Comparison of ENCODE assay signal across 1 cellular context in genomic region chr16:16828913-16829398, GRCh38.
TF ChIP-seq lines count a peak whose summit lies in the region.

No MANE protein-coding gene starts in this region.

TF ChIP-seq in GM23338, 12 proteins besides CTCF, POLR2A, EP300 and RAD21 (continued from another document):
- TF ChIP-seq ZNF462 (CRISPR knock-in tag; IDR thresholded peaks at IDR 0.05) = no peak
- TF ChIP-seq CREB1 (CRISPR knock-in tag; IDR thresholded peaks at IDR 0.05; ENCODE audit: low read depth) = no peak
- no peak for TF ChIP-seq ETS1 (IDR thresholded peaks at IDR 0.05)
- no peak for TF ChIP-seq ZNF331 (CRISPR knock-in tag; IDR thresholded peaks at IDR 0.05; ENCODE audit: low read depth)
- TF ChIP-seq POLR2AphosphoS5 (IDR thresholded peaks at IDR 0.05; ENCODE audit: low read depth) = no peak
- TF ChIP-seq EZH2 (IDR thresholded peaks at IDR 0.05; ENCODE audit: low read depth, unreplicated experiment) = no peak
- TF ChIP-seq STAT1 (IDR thresholded peaks at IDR 0.05; ENCODE audit: unreplicated experiment) = no peak
- no peak for TF ChIP-seq EZH2phosphoT487 (IDR thresholded peaks at IDR 0.05; ENCODE audit: unreplicated experiment)
- TF ChIP-seq NANOG (IDR thresholded peaks at IDR 0.05; ENCODE audit: borderline replicate concordance) = no peak
- TF ChIP-seq, protein P1, sequence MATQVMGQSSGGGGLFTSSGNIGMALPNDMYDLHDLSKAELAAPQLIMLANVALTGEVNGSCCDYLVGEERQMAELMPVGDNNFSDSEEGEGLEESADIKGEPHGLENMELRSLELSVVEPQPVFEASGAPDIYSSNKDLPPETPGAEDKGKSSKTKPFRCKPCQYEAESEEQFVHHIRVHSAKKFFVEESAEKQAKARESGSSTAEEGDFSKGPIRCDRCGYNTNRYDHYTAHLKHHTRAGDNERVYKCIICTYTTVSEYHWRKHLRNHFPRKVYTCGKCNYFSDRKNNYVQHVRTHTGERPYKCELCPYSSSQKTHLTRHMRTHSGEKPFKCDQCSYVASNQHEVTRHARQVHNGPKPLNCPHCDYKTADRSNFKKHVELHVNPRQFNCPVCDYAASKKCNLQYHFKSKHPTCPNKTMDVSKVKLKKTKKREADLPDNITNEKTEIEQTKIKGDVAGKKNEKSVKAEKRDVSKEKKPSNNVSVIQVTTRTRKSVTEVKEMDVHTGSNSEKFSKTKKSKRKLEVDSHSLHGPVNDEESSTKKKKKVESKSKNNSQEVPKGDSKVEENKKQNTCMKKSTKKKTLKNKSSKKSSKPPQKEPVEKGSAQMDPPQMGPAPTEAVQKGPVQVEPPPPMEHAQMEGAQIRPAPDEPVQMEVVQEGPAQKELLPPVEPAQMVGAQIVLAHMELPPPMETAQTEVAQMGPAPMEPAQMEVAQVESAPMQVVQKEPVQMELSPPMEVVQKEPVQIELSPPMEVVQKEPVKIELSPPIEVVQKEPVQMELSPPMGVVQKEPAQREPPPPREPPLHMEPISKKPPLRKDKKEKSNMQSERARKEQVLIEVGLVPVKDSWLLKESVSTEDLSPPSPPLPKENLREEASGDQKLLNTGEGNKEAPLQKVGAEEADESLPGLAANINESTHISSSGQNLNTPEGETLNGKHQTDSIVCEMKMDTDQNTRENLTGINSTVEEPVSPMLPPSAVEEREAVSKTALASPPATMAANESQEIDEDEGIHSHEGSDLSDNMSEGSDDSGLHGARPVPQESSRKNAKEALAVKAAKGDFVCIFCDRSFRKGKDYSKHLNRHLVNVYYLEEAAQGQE (IDR thresholded peaks at IDR 0.05; ENCODE audit: unreplicated experiment) = no peak
- no peak for TF ChIP-seq ZNF114 (CRISPR knock-in tag; IDR thresholded peaks at IDR 0.05)
